ENCODE assay signal across 1 cellular context in the genomic region with DNA sequence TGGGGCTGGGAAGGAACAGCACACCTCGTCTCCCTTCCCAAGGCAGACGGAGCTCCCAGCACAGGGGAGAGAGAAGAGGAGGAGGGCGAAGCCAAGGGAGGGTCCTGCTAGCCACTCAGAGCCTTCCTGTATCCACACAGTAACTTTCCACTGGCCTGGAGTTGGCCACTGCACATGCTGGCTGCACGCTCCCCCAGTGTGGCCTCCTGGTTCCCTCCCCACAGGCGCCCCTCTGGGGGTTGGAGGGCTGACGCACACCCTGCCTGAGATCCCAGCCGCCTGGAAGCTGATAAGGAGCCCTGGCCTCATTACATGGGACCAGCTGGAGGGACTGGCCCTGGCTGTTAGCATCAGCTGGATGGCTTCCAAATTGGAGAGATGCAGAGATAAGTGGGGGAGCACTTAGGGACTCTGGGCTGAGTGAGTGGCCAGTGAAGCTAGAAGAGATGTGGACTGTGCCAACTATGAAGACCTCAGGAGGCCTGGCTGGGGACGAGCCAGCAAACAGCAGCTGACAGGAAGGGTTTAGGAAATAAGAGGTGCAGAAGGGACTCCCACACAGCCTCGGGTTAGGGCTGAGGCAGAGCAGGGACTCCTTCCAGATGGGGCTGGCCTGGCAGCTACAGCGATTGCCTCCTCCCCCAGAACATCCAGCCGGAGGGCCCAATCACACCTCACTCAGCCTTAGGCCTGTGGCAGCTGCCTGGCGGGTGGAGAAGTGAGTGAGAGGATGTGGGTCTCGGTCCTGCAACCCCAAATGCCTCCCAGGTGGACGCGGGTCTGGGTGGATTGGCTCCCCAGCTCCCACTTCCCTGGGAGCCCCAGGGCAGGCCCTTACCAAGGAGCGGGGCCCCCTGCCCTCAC.
TF ChIP-seq lines count a peak whose summit lies in the region.

No MANE protein-coding gene starts in this region.

TF ChIP-seq in HEK293, 187 proteins besides CTCF, POLR2A, EP300 and RAD21 (continued from another document and continues in another):
- TF ChIP-seq ZNF280D (tag by site-specific recombination; IDR thresholded peaks at IDR 0.05) (no peak), ZNF148 (tag by site-specific recombination; IDR thresholded peaks at IDR 0.05; ENCODE audit: borderline replicate concordance) (no peak), TCF7L2 (IDR thresholded peaks at IDR 0.05; ENCODE audit: borderline replicate concordance, low read depth, low read length) (no peak), ZBTB17 (tag by site-specific recombination; IDR thresholded peaks at IDR 0.05) (peak; percentile 88), ZNF624 (tag by site-specific recombination; IDR thresholded peaks at IDR 0.05) (no peak), KLF9 (tag by site-specific recombination; IDR thresholded peaks at IDR 0.05; ENCODE audit: low read depth) (0 out of 2 replicates have a peak, but pooled peaks have one; percentile 30), ZXDB (tag by site-specific recombination; IDR thresholded peaks at IDR 0.05) (peak; percentile 95), ZBTB48 (tag by site-specific recombination; IDR thresholded peaks at IDR 0.05) (peak; percentile 99), ZNF664 (tag by site-specific recombination; IDR thresholded peaks at IDR 0.05) (no peak), ZNF354C (tag by site-specific recombination; IDR thresholded peaks at IDR 0.05; ENCODE audit: borderline replicate concordance, low read depth) (no peak), ZFP41 (tag by site-specific recombination; IDR thresholded peaks at IDR 0.05; ENCODE audit: borderline replicate concordance) (no peak), ZNF23 (tag by site-specific recombination; IDR thresholded peaks at IDR 0.05; ENCODE audit: borderline replicate concordance) (no peak), ZNF555 (tag by site-specific recombination; conservative IDR thresholded peaks at IDR 0.05) (no peak), ZNF341 (tag by site-specific recombination; IDR thresholded peaks at IDR 0.05; ENCODE audit: low read depth) (peak; percentile 95), ZNF174 (tag by site-specific recombination; IDR thresholded peaks at IDR 0.05) (no peak), GLI4 (tag by site-specific recombination; IDR thresholded peaks at IDR 0.05) (no peak), ZNF621 (tag by site-specific recombination; IDR thresholded peaks at IDR 0.05) (no peak), ZSCAN30 (tag by site-specific recombination; IDR thresholded peaks at IDR 0.05) (peak; percentile 95), KLF16 (tag by site-specific recombination; IDR thresholded peaks at IDR 0.05) (peak; percentile 66; the same call in 1 of the 2 replicates), SP2 (tag by site-specific recombination; IDR thresholded peaks at IDR 0.05) (peak; percentile 47), SETDB1 (IDR thresholded peaks at IDR 0.05; ENCODE audit: insufficient read length, low read length) (no peak), ZNF175 (tag by site-specific recombination; IDR thresholded peaks at IDR 0.05) (no peak), ZNF560 (tag by site-specific recombination; IDR thresholded peaks at IDR 0.05; ENCODE audit: borderline replicate concordance) (no peak), HOXC10 (CRISPR knock-in tag; IDR thresholded peaks at IDR 0.05) (no peak), ZNF311 (tag by site-specific recombination; IDR thresholded peaks at IDR 0.05; ENCODE audit: borderline replicate concordance) (no peak), BCL11B (tag by site-specific recombination; IDR thresholded peaks at IDR 0.05; ENCODE audit: low read depth) (no peak), ZBTB8A (tag by site-specific recombination; IDR thresholded peaks at IDR 0.05) (peak; percentile 99), KLF10 (tag by site-specific recombination; IDR thresholded peaks at IDR 0.05) (peak; percentile 81), ZNF366 (tag by site-specific recombination; conservative IDR thresholded peaks at IDR 0.05) (peak; percentile 86), ZNF830 (tag by site-specific recombination; IDR thresholded peaks at IDR 0.05; ENCODE audit: low read depth) (no peak), ZNF19 (tag by site-specific recombination; IDR thresholded peaks at IDR 0.05; ENCODE audit: low read depth) (no peak), ZNF639 (tag by site-specific recombination; IDR thresholded peaks at IDR 0.05) (peak; percentile 66; the same call in 1 of the 2 replicates), MYNN (tag by site-specific recombination; IDR thresholded peaks at IDR 0.05; ENCODE audit: borderline replicate concordance) (no peak)
- TF ChIP-seq, protein P1, sequence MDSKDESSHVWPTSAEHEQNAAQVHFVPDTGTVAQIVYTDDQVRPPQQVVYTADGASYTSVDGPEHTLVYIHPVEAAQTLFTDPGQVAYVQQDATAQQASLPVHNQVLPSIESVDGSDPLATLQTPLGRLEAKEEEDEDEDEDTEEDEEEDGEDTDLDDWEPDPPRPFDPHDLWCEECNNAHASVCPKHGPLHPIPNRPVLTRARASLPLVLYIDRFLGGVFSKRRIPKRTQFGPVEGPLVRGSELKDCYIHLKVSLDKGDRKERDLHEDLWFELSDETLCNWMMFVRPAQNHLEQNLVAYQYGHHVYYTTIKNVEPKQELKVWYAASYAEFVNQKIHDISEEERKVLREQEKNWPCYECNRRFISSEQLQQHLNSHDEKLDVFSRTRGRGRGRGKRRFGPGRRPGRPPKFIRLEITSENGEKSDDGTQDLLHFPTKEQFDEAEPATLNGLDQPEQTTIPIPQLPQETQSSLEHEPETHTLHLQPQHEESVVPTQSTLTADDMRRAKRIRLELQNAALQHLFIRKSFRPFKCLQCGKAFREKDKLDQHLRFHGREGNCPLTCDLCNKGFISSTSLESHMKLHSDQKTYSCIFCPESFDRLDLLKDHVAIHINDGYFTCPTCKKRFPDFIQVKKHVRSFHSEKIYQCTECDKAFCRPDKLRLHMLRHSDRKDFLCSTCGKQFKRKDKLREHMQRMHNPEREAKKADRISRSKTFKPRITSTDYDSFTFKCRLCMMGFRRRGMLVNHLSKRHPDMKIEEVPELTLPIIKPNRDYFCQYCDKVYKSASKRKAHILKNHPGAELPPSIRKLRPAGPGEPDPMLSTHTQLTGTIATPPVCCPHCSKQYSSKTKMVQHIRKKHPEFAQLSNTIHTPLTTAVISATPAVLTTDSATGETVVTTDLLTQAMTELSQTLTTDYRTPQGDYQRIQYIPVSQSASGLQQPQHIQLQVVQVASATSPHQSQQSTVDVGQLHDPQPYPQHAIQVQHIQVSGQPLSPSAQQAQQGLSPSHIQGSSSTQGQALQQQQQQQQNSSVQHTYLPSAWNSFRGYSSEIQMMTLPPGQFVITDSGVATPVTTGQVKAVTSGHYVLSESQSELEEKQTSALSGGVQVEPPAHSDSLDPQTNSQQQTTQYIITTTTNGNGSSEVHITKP (tag by site-specific recombination; IDR thresholded peaks at IDR 0.05) = peak; percentile 97
- TF ChIP-seq, protein P2, sequence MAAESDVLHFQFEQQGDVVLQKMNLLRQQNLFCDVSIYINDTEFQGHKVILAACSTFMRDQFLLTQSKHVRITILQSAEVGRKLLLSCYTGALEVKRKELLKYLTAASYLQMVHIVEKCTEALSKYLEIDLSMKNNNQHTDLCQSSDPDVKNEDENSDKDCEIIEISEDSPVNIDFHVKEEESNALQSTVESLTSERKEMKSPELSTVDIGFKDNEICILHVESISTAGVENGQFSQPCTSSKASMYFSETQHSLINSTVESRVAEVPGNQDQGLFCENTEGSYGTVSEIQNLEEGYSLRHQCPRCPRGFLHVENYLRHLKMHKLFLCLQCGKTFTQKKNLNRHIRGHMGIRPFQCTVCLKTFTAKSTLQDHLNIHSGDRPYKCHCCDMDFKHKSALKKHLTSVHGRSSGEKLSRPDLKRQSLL (tag by site-specific recombination; IDR thresholded peaks at IDR 0.05) = no peak
- TF ChIP-seq, protein P3, sequence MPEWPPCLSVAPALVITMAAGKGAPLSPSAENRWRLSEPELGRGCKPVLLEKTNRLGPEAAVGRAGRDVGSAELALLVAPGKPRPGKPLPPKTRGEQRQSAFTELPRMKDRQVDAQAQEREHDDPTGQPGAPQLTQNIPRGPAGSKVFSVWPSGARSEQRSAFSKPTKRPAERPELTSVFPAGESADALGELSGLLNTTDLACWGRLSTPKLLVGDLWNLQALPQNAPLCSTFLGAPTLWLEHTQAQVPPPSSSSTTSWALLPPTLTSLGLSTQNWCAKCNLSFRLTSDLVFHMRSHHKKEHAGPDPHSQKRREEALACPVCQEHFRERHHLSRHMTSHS (tag by site-specific recombination; IDR thresholded peaks at IDR 0.05) = no peak
- TF ChIP-seq, protein P4, sequence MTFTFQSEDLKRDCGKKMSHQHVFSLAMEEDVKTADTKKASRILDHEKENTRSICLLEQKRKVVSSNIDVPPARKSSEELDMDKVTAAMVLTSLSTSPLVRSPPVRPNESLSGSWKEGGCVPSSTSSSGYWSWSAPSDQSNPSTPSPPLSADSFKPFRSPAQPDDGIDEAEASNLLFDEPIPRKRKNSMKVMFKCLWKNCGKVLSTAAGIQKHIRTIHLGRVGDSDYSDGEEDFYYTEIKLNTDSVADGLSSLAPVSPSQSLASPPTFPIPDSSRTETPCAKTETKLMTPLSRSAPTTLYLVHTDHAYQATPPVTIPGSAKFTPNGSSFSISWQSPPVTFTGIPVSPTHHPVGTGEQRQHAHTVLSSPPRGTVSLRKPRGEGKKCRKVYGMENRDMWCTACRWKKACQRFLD (tag by site-specific recombination; IDR thresholded peaks at IDR 0.05) = no peak
- TF ChIP-seq, protein P5, sequence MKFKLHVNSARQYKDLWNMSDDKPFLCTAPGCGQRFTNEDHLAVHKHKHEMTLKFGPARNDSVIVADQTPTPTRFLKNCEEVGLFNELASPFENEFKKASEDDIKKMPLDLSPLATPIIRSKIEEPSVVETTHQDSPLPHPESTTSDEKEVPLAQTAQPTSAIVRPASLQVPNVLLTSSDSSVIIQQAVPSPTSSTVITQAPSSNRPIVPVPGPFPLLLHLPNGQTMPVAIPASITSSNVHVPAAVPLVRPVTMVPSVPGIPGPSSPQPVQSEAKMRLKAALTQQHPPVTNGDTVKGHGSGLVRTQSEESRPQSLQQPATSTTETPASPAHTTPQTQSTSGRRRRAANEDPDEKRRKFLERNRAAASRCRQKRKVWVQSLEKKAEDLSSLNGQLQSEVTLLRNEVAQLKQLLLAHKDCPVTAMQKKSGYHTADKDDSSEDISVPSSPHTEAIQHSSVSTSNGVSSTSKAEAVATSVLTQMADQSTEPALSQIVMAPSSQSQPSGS (tag by site-specific recombination; IDR thresholded peaks at IDR 0.05; ENCODE audit: low read depth) = 0 out of 2 replicates have a peak, but pooled peaks have one; percentile 6
- TF ChIP-seq, protein P6, sequence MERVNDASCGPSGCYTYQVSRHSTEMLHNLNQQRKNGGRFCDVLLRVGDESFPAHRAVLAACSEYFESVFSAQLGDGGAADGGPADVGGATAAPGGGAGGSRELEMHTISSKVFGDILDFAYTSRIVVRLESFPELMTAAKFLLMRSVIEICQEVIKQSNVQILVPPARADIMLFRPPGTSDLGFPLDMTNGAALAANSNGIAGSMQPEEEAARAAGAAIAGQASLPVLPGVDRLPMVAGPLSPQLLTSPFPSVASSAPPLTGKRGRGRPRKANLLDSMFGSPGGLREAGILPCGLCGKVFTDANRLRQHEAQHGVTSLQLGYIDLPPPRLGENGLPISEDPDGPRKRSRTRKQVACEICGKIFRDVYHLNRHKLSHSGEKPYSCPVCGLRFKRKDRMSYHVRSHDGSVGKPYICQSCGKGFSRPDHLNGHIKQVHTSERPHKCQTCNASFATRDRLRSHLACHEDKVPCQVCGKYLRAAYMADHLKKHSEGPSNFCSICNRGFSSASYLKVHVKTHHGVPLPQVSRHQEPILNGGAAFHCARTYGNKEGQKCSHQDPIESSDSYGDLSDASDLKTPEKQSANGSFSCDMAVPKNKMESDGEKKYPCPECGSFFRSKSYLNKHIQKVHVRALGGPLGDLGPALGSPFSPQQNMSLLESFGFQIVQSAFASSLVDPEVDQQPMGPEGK (tag by site-specific recombination; IDR thresholded peaks at IDR 0.05) = peak; percentile 99
